ENCODE assay signal across 21 cellular contexts in genomic region chr1:32705516-32705915, GRCh38. TPM values are rescaled to one million over a fixed set of nuclear protein-coding genes. Genes with fewer than 3 reads are reported as not detected.
A peak's percentile ranks its signal among the peaks of the same experiment; 100 is the strongest.
DNase-seq lines count a peak whose midpoint lies in the region; ATAC-seq and TF ChIP-seq lines count a peak whose summit lies in the region.
"Had no signal": no experiment of that assay in that cellular context is flagged by ENCODE, and none has a peak within 500 bp of the region (broad histone marks: within the 10 kb centered on the region; RNA-seq: fewer than 3 reads in every experiment).

No MANE protein-coding gene starts in this region.

- H3K27ac ChIP-seq in ascending aorta: peak overlapping the region; percentile 62 to 99
- H3K27ac ChIP-seq in muscle layer of colon (ENCODE audit: low read depth, low read length): peak overlapping the region; percentile 39
- H3K27ac ChIP-seq in stomach smooth muscle (ENCODE audit: low read length): peak overlapping the region; percentile 78
- H3K27ac ChIP-seq in CD8-positive, alpha-beta T cell (ENCODE audit: low read depth, low read length): no peak overlapping the region
- H3K27ac ChIP-seq in PC-3 (ENCODE audit: low read length): no peak overlapping the region
- H3K27ac ChIP-seq: HL-60, SJCRH30 had no signal

- TF ChIP-seq CTCF in CD14-positive monocyte (IDR thresholded peaks at IDR 0.05): no peak
- TF ChIP-seq CTCF in ascending aorta (IDR thresholded peaks at IDR 0.05): no peak
- no peak for TF ChIP-seq CTCF in CD8-positive, alpha-beta T cell (IDR thresholded peaks at IDR 0.05)
- no peak for TF ChIP-seq CTCF in PC-3 (conservative IDR thresholded peaks at IDR 0.05; ENCODE audit: low read depth, low read length)

- H3K9ac ChIP-seq in muscle layer of colon (ENCODE audit: low read length) (no peak overlapping the region), stomach smooth muscle (ENCODE audit: low read length in 2 of 2) (no peak overlapping the region), PC-3 (ENCODE audit: low read length) (no peak overlapping the region)

- DNase-seq in CD14-positive monocyte (ENCODE audit: low spot score): peak; percentile 10
- no peak for DNase-seq in ascending aorta (ENCODE audit: low spot score in 2 of 2)
- DNase-seq in CD8-positive, alpha-beta T cell: no peak
- no peak for DNase-seq in PC-3
- DNase-seq: EL, GF-D8, H9, HFFc6, KG1, NCI-H1092, NCI-H1436, NCI-H1930, NCI-H510A treated with DMSO at 0.1 percent for 48 hours, NCI-H748 treated with DMSO at 0.1 percent for 48 hours, SJCRH30 had no signal

- H3K36me3 ChIP-seq in ascending aorta (no peaks in the 10 kb centered on the region), muscle layer of colon (ENCODE audit: insufficient read depth, low read length) (no peaks in the 10 kb centered on the region), stomach smooth muscle (ENCODE audit: control insufficient read depth in 2 of 2, insufficient read depth in 2 of 2, low read length in 2 of 2) (no peaks in the 10 kb centered on the region), PC-3 (ENCODE audit: low read depth, low read length) (no peaks in the 10 kb centered on the region)
- H3K36me3 ChIP-seq in CD8-positive, alpha-beta T cell (ENCODE audit: insufficient read depth, low read length): no peaks in the 10 kb centered on the region
- H3K36me3 ChIP-seq: SJCRH30 had no signal

- no peaks in the 10 kb centered on the region for H4K20me1 ChIP-seq in PC-3 (ENCODE audit: low read length)

- no peak overlapping the region for H2AFZ ChIP-seq in PC-3 (ENCODE audit: low read length)

- BruUV-seq in PC-3 (replicated peaks; lab: Mats Ljungman, UMichigan): no TSS peak

- H3K4me1 ChIP-seq in ascending aorta: peaks cover 14 to 19% of the 10 kb centered on the region in 2 donors
- H3K4me1 ChIP-seq in muscle layer of colon (ENCODE audit: insufficient read depth, low read length): peaks cover 37% of the 10 kb centered on the region
- H3K4me1 ChIP-seq in stomach smooth muscle (ENCODE audit: control insufficient read depth, insufficient read depth, low read length): peaks cover 44% of the 10 kb centered on the region
- peaks cover 10% of the 10 kb centered on the region for H3K4me1 ChIP-seq in CD8-positive, alpha-beta T cell (ENCODE audit: insufficient read depth, low read length)
- H3K4me1 ChIP-seq in PC-3 (ENCODE audit: insufficient read depth, low read length): peaks cover 18% of the 10 kb centered on the region

- CTCF ChIA-PET in CD8-positive, alpha-beta T cell (lab: Charles Lee): interaction anchor here (0.9 to 2.0 kb wide), 3 partner anchors 67 to 167 kb away, joined by 3 to 8 read pairs (median 8); no protein-coding TSS in a partner anchor
- CTCF ChIA-PET in PC-3 (lab: Charles Lee): no interaction called here

- no peak overlapping the region for H3K27ac Mint-ChIP-seq in CD14-positive monocyte
- H3K27ac Mint-ChIP-seq in CD8-positive, alpha-beta T cell: no peak overlapping the region
- H3K27ac Mint-ChIP-seq: H9 had no signal

- H3F3A ChIP-seq in PC-3 (ENCODE audit: low read length, unreplicated experiment): no peaks in the 10 kb centered on the region

- H3K9me3 ChIP-seq in ascending aorta (no peaks in the 10 kb centered on the region), muscle layer of colon (ENCODE audit: low read length) (no peaks in the 10 kb centered on the region), stomach smooth muscle (ENCODE audit: control insufficient read depth in 2 of 2, low read length in 2 of 2) (no peaks in the 10 kb centered on the region), PC-3 (ENCODE audit: low read length) (no peaks in the 10 kb centered on the region)
- no peaks in the 10 kb centered on the region for H3K9me3 ChIP-seq in CD8-positive, alpha-beta T cell (ENCODE audit: low read length)
- H3K9me3 ChIP-seq: SJCRH30 had no signal

- no peak overlapping the region for H3K4me3 ChIP-seq in ascending aorta
- H3K4me3 ChIP-seq in muscle layer of colon (ENCODE audit: low read depth in 1 of 2, low read length in 2 of 2): no peak overlapping the region
- peak overlapping the region in 1 of 2 donors; percentile 4 for H3K4me3 ChIP-seq in stomach smooth muscle (ENCODE audit: low read length in 2 of 2)
- H3K4me3 ChIP-seq in CD8-positive, alpha-beta T cell (ENCODE audit: low read depth, low read length): no peak overlapping the region
- no peak overlapping the region for H3K4me3 ChIP-seq in PC-3 (ENCODE audit: low read length)
- H3K4me3 ChIP-seq: SJCRH30 had no signal

- no peak for ATAC-seq in CD8-positive, alpha-beta T cell
- ATAC-seq in HG02840 (IDR thresholded peaks at IDR 0.05; ENCODE audit: low FRiP score, unreplicated experiment) (no peak), PC-3 (no peak)
- ATAC-seq: HepG2, Panc1 had no signal

- no peak overlapping the region for H3K4me3 Mint-ChIP-seq in CD14-positive monocyte
- H3K4me3 Mint-ChIP-seq in CD8-positive, alpha-beta T cell: no peak overlapping the region
- H3K4me3 Mint-ChIP-seq: H9, HFFc6 had no signal

- H3K36me3 Mint-ChIP-seq in CD14-positive monocyte: peaks cover 4 to 9% of the 10 kb centered on the region in 2 donors
- H3K36me3 Mint-ChIP-seq in CD8-positive, alpha-beta T cell: no peaks in the 10 kb centered on the region

- no peaks in the 10 kb centered on the region for H3K79me2 ChIP-seq in PC-3 (ENCODE audit: low read length)

- H3K9me2 ChIP-seq in PC-3 (replicated peaks; ENCODE audit: low read length): no peaks in the 10 kb centered on the region

- intact Hi-C loops in CD14-positive monocyte (cut with micrococcal nuclease) (no loop called here), ascending aorta (cut with DNase I) (no loop called here), PC-3 (cut with micrococcal nuclease) (no loop called here)
- intact Hi-C loops in CD8-positive, alpha-beta T cell (cut with DNase I, micrococcal nuclease): no loop called here

- peaks cover 22% of the 10 kb centered on the region for H3K4me1 Mint-ChIP-seq in CD14-positive monocyte
- H3K4me1 Mint-ChIP-seq in CD8-positive, alpha-beta T cell (ENCODE audit: low read depth): peaks cover 12% of the 10 kb centered on the region

- H3K27me3 Mint-ChIP-seq in CD14-positive monocyte (ENCODE audit: low read depth in 3 of 3): peaks cover 26 to 38% (median 37%) of the 10 kb centered on the region in 3 donors
- H3K27me3 Mint-ChIP-seq in CD8-positive, alpha-beta T cell (ENCODE audit: low read depth): peaks cover 34% of the 10 kb centered on the region

- POLR2A ChIA-PET in CD8-positive, alpha-beta T cell (lab: Charles Lee): interaction anchor here (0.6 kb wide), 1 partner anchor 54 kb away, joined by 3 read pairs; the partner anchor contains the start of gene RBBP4
- POLR2A ChIA-PET in PC-3 (lab: Charles Lee; ENCODE audit: unreplicated experiment): no interaction called here

- H3K9me3 Mint-ChIP-seq in CD14-positive monocyte: peaks cover 0 to 12% (median 8%) of the 10 kb centered on the region in 7 donors
- no peaks in the 10 kb centered on the region for H3K9me3 Mint-ChIP-seq in CD8-positive, alpha-beta T cell
- H3K9me3 Mint-ChIP-seq: H9, HFFc6 had no signal

- H3K4me2 ChIP-seq in PC-3 (ENCODE audit: low read length): no peak overlapping the region

- H3K27me3 ChIP-seq in ascending aorta (no peaks in the 10 kb centered on the region), muscle layer of colon (ENCODE audit: control insufficient read depth in 1 of 2, insufficient read depth in 2 of 2, low read length in 2 of 2) (no peaks in the 10 kb centered on the region), stomach smooth muscle (ENCODE audit: control insufficient read depth in 1 of 2, insufficient read depth in 2 of 2, low read length in 2 of 2) (no peaks in the 10 kb centered on the region), PC-3 (ENCODE audit: low read length) (no peaks in the 10 kb centered on the region)
- H3K27me3 ChIP-seq in CD8-positive, alpha-beta T cell (ENCODE audit: insufficient read depth, low read length): peaks cover 19% of the 10 kb centered on the region
- H3K27me3 ChIP-seq: SJCRH30 had no signal

RNA-seq across cellular contexts. Expression of gene SYNC, which starts 2.9 kb away (rescaled TPM):
- under 1 TPM in 1 of 2 donors, not detected in 1; 0.05 TPM for polyA plus RNA-seq in CD14-positive monocyte
- 87.3 TPM for total RNA-seq in ascending aorta
- total RNA-seq in CD8-positive, alpha-beta T cell: not detected
- 6.6 and 10.0 TPM in 2 replicates for total RNA-seq in PC-3 (2014; rRNA removed)

RNA-seq across cellular contexts. Expression of gene RBBP4, which starts 54.5 kb away (rescaled TPM):
- polyA plus RNA-seq in CD14-positive monocyte: 100 to 1,000 TPM; 274 to 307 TPM
- total RNA-seq in ascending aorta (45.4 TPM), PC-3 (2014; rRNA removed) (161 and 201 TPM in 2 replicates)
- total RNA-seq in CD8-positive, alpha-beta T cell: 100 to 1,000 TPM; 109 to 121 TPM

RNA-seq across cellular contexts. Expression of gene ZBTB8OS, which starts 55.2 kb away (rescaled TPM):
- 10 to 100 TPM; 83.3 to 85.6 TPM for polyA plus RNA-seq in CD14-positive monocyte
- total RNA-seq in ascending aorta (3.0 TPM), PC-3 (2014; rRNA removed) (85.2 and 86.7 TPM in 2 replicates)
- total RNA-seq in CD8-positive, alpha-beta T cell: 10 to 100 TPM; 25.9 to 26.8 TPM

Comparison
In these comparisons a context has a peak if more than half of its experiments do, and no peak if none do; other contexts are left out.
1. H3K27ac ChIP-seq: peak in ascending aorta (2 of 2), muscle layer of colon (single experiment) and stomach smooth muscle (single experiment); none in CD8-positive, alpha-beta T cell (single experiment) and PC-3 (single experiment).